Comparison of ENCODE assay signal across 9 cellular contexts in the genomic region with DNA sequence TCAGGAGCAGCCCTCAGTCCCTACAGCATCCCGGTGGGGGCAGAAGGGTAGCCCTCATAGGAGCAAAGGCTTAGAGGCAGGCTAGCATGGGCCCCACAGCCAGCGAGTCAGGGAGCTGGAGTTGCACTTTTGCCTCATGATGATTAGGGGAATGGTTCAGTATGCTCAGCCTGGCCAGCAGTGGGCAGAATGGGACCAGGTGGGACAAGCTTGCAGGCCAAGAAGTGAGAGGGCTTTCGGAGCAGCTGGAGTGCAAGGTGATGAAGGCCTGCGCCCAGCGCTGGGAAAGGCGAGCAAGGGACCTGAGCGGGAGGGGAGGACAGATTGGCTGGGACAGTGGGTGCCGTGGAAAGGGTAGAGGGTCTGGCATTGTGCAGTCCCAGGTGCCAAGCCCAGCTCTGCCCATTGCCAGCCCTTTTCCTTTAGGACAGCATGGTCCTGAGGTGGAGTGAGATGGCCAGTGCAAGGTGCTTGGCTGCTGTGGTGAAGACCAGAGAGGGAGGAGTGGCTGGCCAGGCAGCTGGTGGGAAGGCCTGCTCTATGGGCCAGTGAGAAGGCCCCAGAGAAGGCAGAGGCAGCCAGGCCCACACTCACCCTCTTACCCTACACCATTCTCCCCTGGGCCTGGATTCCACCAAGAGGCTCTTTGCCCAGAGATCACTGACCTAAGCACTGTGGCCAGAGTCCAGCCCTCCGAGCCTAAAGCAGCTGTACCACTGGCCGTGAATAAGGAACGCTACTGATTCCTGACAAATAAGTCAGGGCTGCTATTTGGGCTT. TPM values are rescaled to one million over a fixed set of nuclear protein-coding genes. Genes with fewer than 3 reads are reported as not detected.
DNase-seq lines count a peak whose midpoint lies in the region; ATAC-seq and TF ChIP-seq lines count a peak whose summit lies in the region.
"Had no signal": no experiment of that assay in that cellular context is flagged by ENCODE, and none has a peak within 500 bp of the region (broad histone marks: within the 10 kb centered on the region; RNA-seq: fewer than 3 reads in every experiment).

No MANE protein-coding gene starts in this region.

- H3K27me3 Mint-ChIP-seq in CD8-positive, alpha-beta T cell (ENCODE audit: low read depth): no peaks in the 10 kb centered on the region
- H3K27me3 Mint-ChIP-seq in naive thymus-derived CD8-positive, alpha-beta T cell: no peaks in the 10 kb centered on the region

- H3K9me3 Mint-ChIP-seq in CD8-positive, alpha-beta T cell: no peaks in the 10 kb centered on the region
- no peaks in the 10 kb centered on the region for H3K9me3 Mint-ChIP-seq in naive thymus-derived CD8-positive, alpha-beta T cell

- no peaks in the 10 kb centered on the region for H3K9me2 ChIP-seq in PC-9 (ENCODE audit: insufficient read depth)

- H3K36me3 Mint-ChIP-seq in CD8-positive, alpha-beta T cell: peaks cover 49% of the 10 kb centered on the region
- peaks cover 0 to 13% (median 9%) of the 10 kb centered on the region in 3 donors for H3K36me3 Mint-ChIP-seq in naive thymus-derived CD8-positive, alpha-beta T cell

- no peaks in the 10 kb centered on the region for H3F3A ChIP-seq in PC-9 (ENCODE audit: insufficient read depth, low read depth)

- peak; percentile 57 for ATAC-seq in CD8-positive, alpha-beta T cell
- peak; percentile 43 to 45 for ATAC-seq in naive thymus-derived CD8-positive, alpha-beta T cell
- ATAC-seq in GM18861 (IDR thresholded peaks at IDR 0.05; ENCODE audit: unreplicated experiment): no peak

- peak in 6 of 7 experiments; percentile 32 to 78 (median 56) for DNase-seq in CD8-positive, alpha-beta T cell
- no peak for DNase-seq in PC-9
- DNase-seq in choroid plexus epithelial cell (ENCODE audit: low read depth): peak; percentile 58
- peak; percentile 37 to 84 (median 58) for DNase-seq in naive thymus-derived CD8-positive, alpha-beta T cell
- no peak for DNase-seq in NCI-H1694 treated with DMSO at 0.1 percent for 48 hours (lab: John Stamatoyannopoulos, UW)
- no peak for DNase-seq in DMS153 treated with DMSO at 0.1 percent for 48 hours (lab: John Stamatoyannopoulos, UW; ENCODE audit: unreplicated experiment)
- DNase-seq in stimulated activated CD4-positive, alpha-beta T cell treated with anti-CD3 and anti-CD28 coated beads, Interleukin-4, amount 100 ng/mL, for 1 hour: no peak
- DNase-seq: NCI-H187 had no signal

- CTCF ChIA-PET in CD8-positive, alpha-beta T cell (lab: Charles Lee): interaction anchor here (0.7 to 16.3 kb wide), 30 partner anchors 8 to 177 kb away, joined by 3 to 273 read pairs (median 4); partner anchors contain the start of gene SUSD2
- CTCF ChIA-PET in PC-9 (lab: Charles Lee): no interaction called here

- H3K4me1 ChIP-seq in CD8-positive, alpha-beta T cell (ENCODE audit: insufficient read depth, low read length): peaks cover 40% of the 10 kb centered on the region
- peaks cover 4% of the 10 kb centered on the region; the same call in 1 of the 2 replicates for H3K4me1 ChIP-seq in PC-9 (replicated peaks; ENCODE audit: insufficient read depth)

- H2AFZ ChIP-seq in PC-9: no peak overlapping the region

- no peak overlapping the region for H3K4me2 ChIP-seq in PC-9

- no peak overlapping the region for H3K4me3 Mint-ChIP-seq in CD8-positive, alpha-beta T cell
- peak overlapping the region in 9 of 10 donors; percentile 27 to 85 (median 74) for H3K4me3 Mint-ChIP-seq in naive thymus-derived CD8-positive, alpha-beta T cell

- no peaks in the 10 kb centered on the region for H3K27me3 ChIP-seq in CD8-positive, alpha-beta T cell (ENCODE audit: insufficient read depth, low read length)
- no peaks in the 10 kb centered on the region for H3K27me3 ChIP-seq in PC-9 (ENCODE audit: insufficient read depth, low read depth)

- peak; percentile 53 for TF ChIP-seq CTCF in CD8-positive, alpha-beta T cell (IDR thresholded peaks at IDR 0.05)
- TF ChIP-seq CTCF in PC-9 (conservative IDR thresholded peaks at IDR 0.05) (peak; percentile 32; the same call in 1 of the 2 replicates), choroid plexus epithelial cell (conservative IDR thresholded peaks at IDR 0.05; ENCODE audit: low read depth, low read length) (peak; percentile 66)

- no peak overlapping the region for H3K4me3 ChIP-seq in CD8-positive, alpha-beta T cell (ENCODE audit: low read depth, low read length)
- no peak overlapping the region for H3K4me3 ChIP-seq in PC-9
- H3K4me3 ChIP-seq in choroid plexus epithelial cell (ENCODE audit: low read depth, low read length): no peak overlapping the region

- H3K27ac ChIP-seq in CD8-positive, alpha-beta T cell (ENCODE audit: low read depth, low read length): peak overlapping the region; percentile 69
- H3K27ac ChIP-seq in PC-9: no peak overlapping the region

- H3K9me3 ChIP-seq in CD8-positive, alpha-beta T cell (ENCODE audit: low read length): no peaks in the 10 kb centered on the region
- H3K9me3 ChIP-seq in PC-9 (ENCODE audit: insufficient read depth, low read depth): no peaks in the 10 kb centered on the region

- no peaks in the 10 kb centered on the region for H4K20me1 ChIP-seq in PC-9 (ENCODE audit: insufficient read depth)

- peak overlapping the region; percentile 90 for H3K27ac Mint-ChIP-seq in CD8-positive, alpha-beta T cell
- peak overlapping the region; percentile 93 to 99 (median 98) for H3K27ac Mint-ChIP-seq in naive thymus-derived CD8-positive, alpha-beta T cell

- POLR2A ChIA-PET in CD8-positive, alpha-beta T cell (lab: Charles Lee): interaction anchor here (1.3 to 12.9 kb wide), 4 partner anchors 24 to 50 kb away, joined by 3 to 189 read pairs (median 6); no protein-coding TSS in a partner anchor
- POLR2A ChIA-PET in PC-9 (lab: Charles Lee; ENCODE audit: unreplicated experiment): no interaction called here
- POLR2A ChIA-PET in naive thymus-derived CD8-positive, alpha-beta T cell (lab: Charles Lee): interaction anchor here (0.9 to 21.3 kb wide), 14 partner anchors 8 to 114 kb away, joined by 3 to 540 read pairs (median 4); no protein-coding TSS in a partner anchor

- peaks cover 38% of the 10 kb centered on the region for H3K4me1 Mint-ChIP-seq in CD8-positive, alpha-beta T cell (ENCODE audit: low read depth)
- H3K4me1 Mint-ChIP-seq in naive thymus-derived CD8-positive, alpha-beta T cell: peaks cover 28 to 58% (median 53%) of the 10 kb centered on the region in 4 donors

- H3K79me2 ChIP-seq in PC-9 (ENCODE audit: low read depth): no peaks in the 10 kb centered on the region

- intact Hi-C loops in CD8-positive, alpha-beta T cell (cut with DNase I, micrococcal nuclease): loop anchor here (1.0 to 5.0 kb wide), 7 partner anchors 42 to 176 kb away; partner anchors contain the start of genes GGT5 (in 1 of the 2) and SPECC1L (in 1 of the 2)
- intact Hi-C loops in PC-9 (cut with micrococcal nuclease; ENCODE audit: unreplicated experiment): no loop called here

- no peaks in the 10 kb centered on the region for H3K36me3 ChIP-seq in CD8-positive, alpha-beta T cell (ENCODE audit: insufficient read depth, low read length)
- no peaks in the 10 kb centered on the region for H3K36me3 ChIP-seq in PC-9 (ENCODE audit: low read depth)

- no TSS peak for BruUV-seq in PC-9 (replicated peaks; lab: Mats Ljungman, UMichigan)

RNA-seq across cellular contexts. Expression of gene SUSD2, which starts 47.9 kb away (rescaled TPM):
- 1 to 10 TPM; 1.2 TPM for total RNA-seq in CD8-positive, alpha-beta T cell
- 5.5 and 5.7 TPM in 2 replicates for total RNA-seq in PC-9 (2021)
- 1 to 10 TPM; 1.7 to 1.9 TPM for total RNA-seq in naive thymus-derived CD8-positive, alpha-beta T cell
- polyA plus RNA-seq in naive thymus-derived CD8-positive, alpha-beta T cell: under 1 TPM in 2 of 3 donors, not detected in 1; 0.07 TPM

Comparison
In these comparisons a context has a peak if more than half of its experiments do, and no peak if none do; other contexts are left out.
1. DNase-seq: peak in CD8-positive, alpha-beta T cell (6 of 7), choroid plexus epithelial cell (single experiment) and naive thymus-derived CD8-positive, alpha-beta T cell (10 of 10); none in PC-9 (0 of 2), NCI-H1694 treated with DMSO at 0.1 percent for 48 hours (single experiment), DMS153 treated with DMSO at 0.1 percent for 48 hours (single experiment) and stimulated activated CD4-positive, alpha-beta T cell treated with anti-CD3 and anti-CD28 coated beads, Interleukin-4, amount 100 ng/mL, for 1 hour (single experiment).
2. Peak in every context shown above with its lines, with median percentiles within 50 percentile points of each other: CTCF ChIP-seq.